ENCODE assay signal across 1 cellular context in the genomic region with DNA sequence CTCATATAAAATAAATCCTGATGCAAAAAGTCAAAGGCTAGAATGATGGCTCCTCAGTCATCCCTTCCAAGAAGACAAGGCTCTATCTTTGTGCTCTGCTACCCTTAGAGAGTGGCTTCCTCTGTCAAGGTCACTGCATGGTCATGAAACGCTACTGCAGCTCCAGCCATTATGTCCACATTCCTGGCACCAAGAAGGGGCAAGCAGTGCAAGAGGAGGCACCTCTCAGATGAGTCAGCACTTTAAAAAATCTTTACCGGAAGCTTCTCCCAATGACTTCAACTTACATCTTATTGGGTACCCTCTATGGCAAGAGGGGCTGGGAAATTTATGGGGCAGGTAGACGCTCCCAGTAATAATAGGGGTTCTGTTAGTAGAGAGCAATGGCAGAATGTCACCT.
A peak's percentile ranks its signal among the peaks of the same experiment; 100 is the strongest.
TF ChIP-seq lines count a peak whose summit lies in the region.

No MANE protein-coding gene starts in this region.

TF ChIP-seq in HepG2, 621 proteins besides CTCF, POLR2A, EP300 and RAD21:
- TF ChIP-seq MTF1 (CRISPR knock-in tag; IDR thresholded peaks at IDR 0.05) (no peak), ZNF788 (CRISPR knock-in tag; IDR thresholded peaks at IDR 0.05; ENCODE audit: borderline replicate concordance) (no peak), ZBTB43 (CRISPR knock-in tag; conservative IDR thresholded peaks at IDR 0.05) (no peak), KAT2B (IDR thresholded peaks at IDR 0.05; ENCODE audit: borderline replicate concordance, low read depth, low read length) (no peak), ZNF3 (CRISPR knock-in tag; IDR thresholded peaks at IDR 0.05) (no peak), MTA3 (CRISPR knock-in tag; IDR thresholded peaks at IDR 0.05) (no peak), ZNF431 (CRISPR knock-in tag; IDR thresholded peaks at IDR 0.05; ENCODE audit: borderline replicate concordance, low read depth) (no peak), ARNT (IDR thresholded peaks at IDR 0.05) (no peak), NFE2L2 (IDR thresholded peaks at IDR 0.05; ENCODE audit: low read length) (peak; percentile 74), MAFK (conservative IDR thresholded peaks at IDR 0.05 in 1 of 2, IDR thresholded peaks at IDR 0.05 in 1 of 2; ENCODE audit: low read length in 2 of 2) (peak; percentile 75 to 79), SETDB1 (CRISPR knock-in tag; IDR thresholded peaks at IDR 0.05; ENCODE audit: borderline replicate concordance) (no peak), MAFF (IDR thresholded peaks at IDR 0.05; ENCODE audit: low read depth, low read length) (peak; percentile 65), KLF16 (CRISPR knock-in tag; IDR thresholded peaks at IDR 0.05) (no peak), IRF2 (CRISPR knock-in tag; IDR thresholded peaks at IDR 0.05) (no peak), RFXANK (CRISPR knock-in tag; IDR thresholded peaks at IDR 0.05) (no peak), IRX3 (CRISPR knock-in tag; IDR thresholded peaks at IDR 0.05; ENCODE audit: borderline replicate concordance, low read depth) (no peak), ZSCAN9 (CRISPR knock-in tag; IDR thresholded peaks at IDR 0.05; ENCODE audit: borderline replicate concordance) (no peak), FOSL2 (CRISPR knock-in tag; IDR thresholded peaks at IDR 0.05) (0 out of 2 replicates have a peak, but pooled peaks have one; percentile 9), ZNF101 (CRISPR knock-in tag; IDR thresholded peaks at IDR 0.05; ENCODE audit: borderline replicate concordance, low read depth) (no peak), SNAPC2 (CRISPR knock-in tag; IDR thresholded peaks at IDR 0.05) (no peak)
- TF ChIP-seq, protein P1, sequence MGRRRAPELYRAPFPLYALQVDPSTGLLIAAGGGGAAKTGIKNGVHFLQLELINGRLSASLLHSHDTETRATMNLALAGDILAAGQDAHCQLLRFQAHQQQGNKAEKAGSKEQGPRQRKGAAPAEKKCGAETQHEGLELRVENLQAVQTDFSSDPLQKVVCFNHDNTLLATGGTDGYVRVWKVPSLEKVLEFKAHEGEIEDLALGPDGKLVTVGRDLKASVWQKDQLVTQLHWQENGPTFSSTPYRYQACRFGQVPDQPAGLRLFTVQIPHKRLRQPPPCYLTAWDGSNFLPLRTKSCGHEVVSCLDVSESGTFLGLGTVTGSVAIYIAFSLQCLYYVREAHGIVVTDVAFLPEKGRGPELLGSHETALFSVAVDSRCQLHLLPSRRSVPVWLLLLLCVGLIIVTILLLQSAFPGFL (CRISPR knock-in tag; IDR thresholded peaks at IDR 0.05), result no peak
